Comparison of ENCODE assay signal across 33 cellular contexts in the genomic region with DNA sequence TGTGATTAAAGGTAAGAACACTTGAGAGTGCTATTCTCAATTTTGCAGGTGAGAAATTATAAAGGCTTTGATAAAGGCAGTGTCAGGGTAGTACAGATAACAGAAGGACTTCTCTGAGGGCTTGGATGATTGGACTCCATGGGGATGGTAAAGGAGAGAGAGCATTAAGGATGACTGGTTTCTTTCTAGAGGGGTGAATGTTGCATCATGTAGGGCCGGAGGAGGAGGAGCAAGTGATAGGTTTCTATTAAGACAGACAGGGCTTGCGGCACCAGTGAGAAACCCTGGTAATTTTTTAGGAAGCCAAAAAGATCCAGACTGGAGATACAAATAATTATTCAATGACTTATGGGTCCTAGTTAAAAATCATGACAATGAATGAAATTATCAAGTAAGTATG.
"Had no signal": no experiment of that assay in that cellular context is flagged by ENCODE, and none has a peak within 500 bp of the region (broad histone marks: within the 10 kb centered on the region; RNA-seq: fewer than 3 reads in every experiment).

No MANE protein-coding gene starts in this region.

- H3K36me3 ChIP-seq: adrenal gland, ascending aorta, brain microvascular endothelial cell, breast epithelium, cardiac muscle cell had no signal

- H3K4me1 ChIP-seq: adrenal gland, ascending aorta, body of pancreas, breast epithelium had no signal

- ATAC-seq: activated naive CD4-positive, alpha-beta T cell treated with anti-CD3 and anti-CD28 coated beads, Interleukin-2, amount 50 U/mL, for 72 hours; activated naive CD8-positive, alpha-beta T cell treated with anti-CD3 and anti-CD28 coated beads, Interleukin-2, amount 50 U/mL, for 24 hours; activated T-cell treated with anti-CD3 and anti-CD28 coated beads, Interleukin-2, amount 50 U/mL, for 4 hours; activated T-cell treated with anti-CD3 and anti-CD28 coated beads, Interleukin-2, amount 50 U/mL, for 72 hours; activated T-helper 17 cell treated with anti-CD3 and anti-CD28 coated beads, Interleukin-2, amount 50 U/mL, for 72 hours; body of pancreas had no signal

- H3K27me3 ChIP-seq: adrenal gland, ascending aorta, body of pancreas, brain microvascular endothelial cell, breast epithelium, cardiac muscle cell had no signal

- H3K9me3 ChIP-seq: adrenal gland, ascending aorta, body of pancreas, breast epithelium had no signal

- H3K4me3 ChIP-seq: adrenal gland, ascending aorta, body of pancreas, breast epithelium, cardiac muscle cell had no signal

- H3K27ac ChIP-seq: adrenal gland, ascending aorta, body of pancreas, brain microvascular endothelial cell, breast epithelium, cardiac muscle cell had no signal

- DNase-seq: activated effector memory CD4-positive, alpha-beta T cell treated with anti-CD3 and anti-CD28 coated beads, Interleukin-2, amount 50 U/mL, for 16 hours; activated effector memory CD4-positive, alpha-beta T cell treated with Interleukin-2 at 50 U/mL for 16 hours; activated gamma-delta T cell; activated gamma-delta T cell treated with Interleukin-2 at 50 U/mL for 16 hours; activated naive CD4-positive, alpha-beta T cell; activated naive CD4-positive, alpha-beta T cell treated with anti-CD3 and anti-CD28 coated beads for 36 hours; activated naive CD4-positive, alpha-beta T cell treated with anti-CD3 and anti-CD28 coated beads, Interleukin-2, amount 10 ng/mL, durations not matched to agents 7 days and 5 days; activated naive CD4-positive, alpha-beta T cell treated with anti-CD3 and anti-CD28 coated beads, Interleukin-2, amount 50 U/mL, for 16 hours; activated naive CD4-positive, alpha-beta T cell treated with Interleukin-2 at 50 U/mL for 16 hours; activated naive CD8-positive, alpha-beta T cell treated with anti-CD3 and anti-CD28 coated beads for 36 hours; activated naive CD8-positive, alpha-beta T cell treated with anti-CD3 and anti-CD28 coated beads, Interleukin-2, amount 10 ng/mL, durations not matched to agents 7 days and 5 days; activated naive CD8-positive, alpha-beta T cell treated with anti-CD3 and anti-CD28 coated beads, Interleukin-2, amount 50 U/mL, for 24 hours; activated T-cell treated with anti-CD3 and anti-CD28 coated beads, Interleukin-2, amount 50 U/mL, for 4 hours; activated T-cell treated with anti-CD3 and anti-CD28 coated beads, Interleukin-2, amount 50 U/mL, for 48 hours; activated T-cell treated with anti-CD3 and anti-CD28 coated beads, Interleukin-2, amount 50 U/mL, for 72 hours; adrenal gland; amniotic stem cell; amygdala; anterior cingulate cortex; aorta; body of pancreas; brain microvascular endothelial cell; caudate nucleus; central memory CD4-positive, alpha-beta T cell; cerebellar nuclear complex had no signal

- FAIRE-seq: astrocyte, bronchial epithelial cell, colon had no signal
